Comparison of ENCODE assay signal across 15 cellular contexts in genomic region chr12:76863005-76863670, GRCh38. TPM values are rescaled to one million over a fixed set of nuclear protein-coding genes. Genes with fewer than 3 reads are reported as not detected.
A peak's percentile ranks its signal among the peaks of the same experiment; 100 is the strongest.
DNase-seq lines count a peak whose midpoint lies in the region; ATAC-seq and TF ChIP-seq lines count a peak whose summit lies in the region.
"Had no signal": no experiment of that assay in that cellular context is flagged by ENCODE, and none has a peak within 500 bp of the region (broad histone marks: within the 10 kb centered on the region; RNA-seq: fewer than 3 reads in every experiment).

No MANE protein-coding gene starts in this region.

- peaks cover 16% of the 10 kb centered on the region; the same call in 1 of the 2 replicates for H3K9me1 ChIP-seq in IMR-90 (ENCODE audit: insufficient read depth, low read length)

- peak overlapping the region; percentile 76 for H2BK120ac ChIP-seq in IMR-90 (ENCODE audit: low read depth, low read length)

- H3K27ac ChIP-seq in IMR-90 (ENCODE audit: insufficient read depth, low read length), result peak overlapping the region; percentile 86
- H3K27ac ChIP-seq in esophagus muscularis mucosa (replicated peaks in 1 of 4), result peak overlapping the region; percentile 49 to 77 (median 65)
- no peak overlapping the region for H3K27ac ChIP-seq in gastrocnemius medialis
- H3K27ac ChIP-seq: adrenal gland, heart right ventricle had no signal

- H3K14ac ChIP-seq in IMR-90 (replicated peaks; ENCODE audit: low read depth, low read length), result peak overlapping the region; percentile 61

- peak; percentile 79 for DNase-seq in AG09309 (ENCODE audit: low read depth)
- DNase-seq in IMR-90, result peak; percentile 96
- no peak for DNase-seq in esophagus muscularis mucosa (ENCODE audit: extremely low spot score)
- no peak for DNase-seq in gastrocnemius medialis
- no peak for DNase-seq in GM13977 (ENCODE audit: low spot score)
- DNase-seq: activated CD4-positive, alpha-beta T cell treated with anti-CD3 and anti-CD28 coated beads for 1 hour; activated T-cell treated with anti-CD3 and anti-CD28 coated beads, Interleukin-2, amount 50 U/mL, for 1 hour; adrenal gland; DMS53; heart right ventricle; left ventricle myocardium superior; NCI-H2171 treated with DMSO at 0.1 percent for 48 hours had no signal

- dilution Hi-C loops in IMR-90 (cut with HindIII; ENCODE audit: low sequenced_read_pairs, unreplicated experiment), result no loop called here

- no peak for TF ChIP-seq RAD21 in IMR-90 (IDR thresholded peaks at IDR 0.05; ENCODE audit: low read length)

- H3K27me3 ChIP-seq in IMR-90 (ENCODE audit: control insufficient read depth, insufficient read depth, low read length) (no peaks in the 10 kb centered on the region), esophagus muscularis mucosa (no peaks in the 10 kb centered on the region), gastrocnemius medialis (no peaks in the 10 kb centered on the region)
- H3K27me3 ChIP-seq: adrenal gland, heart right ventricle had no signal

- peaks cover 19 to 51% of the 10 kb centered on the region in 2 experiments for H3K79me1 ChIP-seq in IMR-90 (ENCODE audit: low read depth in 1 of 2, low read length in 2 of 2)

- H3K4me3 Mint-ChIP-seq in nephron, result peak overlapping the region in 2 of 3 experiments; percentile 69 to 83

- H3K27ac Mint-ChIP-seq in nephron, result peak overlapping the region; percentile 44 to 75 (median 45)

- peak overlapping the region; percentile 74 for H4K91ac ChIP-seq in IMR-90 (ENCODE audit: insufficient read depth, low read depth, low read length)

- in situ Hi-C loops in IMR-90 (cut with MboI; ENCODE audit: low sequenced_read_pairs) (no loop called here), gastrocnemius medialis (cut with MboI; ENCODE audit: low sequenced_read_pairs in 4 of 4) (no loop called here), GM13977 (cut with MboI; ENCODE audit: low pct_unique_long_range_greater_than_20kb, low sequenced_read_pairs, unreplicated experiment) (no loop called here)

- peak overlapping the region in 1 of 2 experiments; percentile 65; a peak in 2 of 4 replicates for H4K8ac ChIP-seq in IMR-90 (ENCODE audit: low read depth in 2 of 2, low read length in 2 of 2)

- peak overlapping the region; percentile 83 for H3K4ac ChIP-seq in IMR-90 (ENCODE audit: low read depth, low read length)

- H3K23ac ChIP-seq in IMR-90 (ENCODE audit: low read depth, low read length), result peak overlapping the region; percentile 72

- H3K4me2 ChIP-seq in IMR-90 (ENCODE audit: low read depth, low read length), result peak overlapping the region; percentile 21; the same call in 1 of the 2 replicates

- H3K36me3 ChIP-seq in IMR-90 (ENCODE audit: control insufficient read depth, insufficient read depth, low read length) (peaks cover 13% of the 10 kb centered on the region), esophagus muscularis mucosa (peaks cover 0 to 31% (median 11%) of the 10 kb centered on the region in 4 donors), gastrocnemius medialis (no peaks in the 10 kb centered on the region)
- H3K36me3 ChIP-seq: adrenal gland had no signal

- H2BK15ac ChIP-seq in IMR-90 (ENCODE audit: low read depth, low read length), result peak overlapping the region; percentile 75; the same call in 1 of the 3 replicates

- peaks cover 10% of the 10 kb centered on the region for H4K20me1 ChIP-seq in IMR-90 (ENCODE audit: insufficient read depth, low read length)

- no peak overlapping the region for H2AFZ ChIP-seq in IMR-90 (replicated peaks; ENCODE audit: low read length, poor library complexity)

- peak overlapping the region; percentile 43 for H4K5ac ChIP-seq in IMR-90 (ENCODE audit: low read depth, low read length)

- ATAC-seq in IMR-90 (ENCODE audit: low read depth), result peak; percentile 90
- no peak for ATAC-seq in GM21515 (IDR thresholded peaks at IDR 0.05; ENCODE audit: unreplicated experiment)
- no peak for ATAC-seq in HG03520 (IDR thresholded peaks at IDR 0.05; ENCODE audit: unreplicated experiment)
- no peak for ATAC-seq in gastrocnemius medialis
- ATAC-seq: left ventricle myocardium superior had no signal

- H3K4me1 ChIP-seq in IMR-90 (ENCODE audit: control insufficient read depth, insufficient read depth, low read length) (peaks cover 12% of the 10 kb centered on the region), esophagus muscularis mucosa (peaks cover 0 to 65% (median 62%) of the 10 kb centered on the region in 4 donors), gastrocnemius medialis (no peaks in the 10 kb centered on the region)
- H3K4me1 ChIP-seq: adrenal gland had no signal

- no peaks in the 10 kb centered on the region for H3K27me3 Mint-ChIP-seq in nephron (ENCODE audit: low read depth)

- no peak overlapping the region for H2AK9ac ChIP-seq in IMR-90 (replicated peaks; ENCODE audit: low read depth, low read length, poor library complexity)

- TF ChIP-seq EP300 in esophagus muscularis mucosa (IDR thresholded peaks at IDR 0.05), result no peak

- BruUV-seq in IMR-90 (replicated peaks; lab: Mats Ljungman, UMichigan), result no TSS peak

- POLR2A ChIA-PET in IMR-90 (lab: Charles Lee; ENCODE audit: unreplicated experiment), result interaction anchor here (0.6 kb wide), 1 partner anchor 9 kb away, joined by 3 read pairs; no protein-coding TSS in a partner anchor

- peaks cover 62% of the 10 kb centered on the region for H3K4me1 Mint-ChIP-seq in nephron

- no peaks in the 10 kb centered on the region for H3K9me3 Mint-ChIP-seq in nephron

- TF ChIP-seq POLR2A in IMR-90 (IDR thresholded peaks at IDR 0.05; ENCODE audit: low read depth, low read length) (no peak), esophagus muscularis mucosa (IDR thresholded peaks at IDR 0.05; ENCODE audit: low read depth) (no peak), gastrocnemius medialis (IDR thresholded peaks at IDR 0.05) (no peak)

- H3K56ac ChIP-seq in IMR-90 (ENCODE audit: extremely low read depth, insufficient read depth, low read length), result no peak overlapping the region

- H3K4me3 ChIP-seq in AG09309 (ENCODE audit: control insufficient read depth, low read depth, low read length), result no peak overlapping the region
- no peak overlapping the region for H3K4me3 ChIP-seq in IMR-90 (ENCODE audit: insufficient read depth, low read depth, low read length)
- H3K4me3 ChIP-seq in esophagus muscularis mucosa, result no peak overlapping the region
- no peak overlapping the region for H3K4me3 ChIP-seq in gastrocnemius medialis
- H3K4me3 ChIP-seq: adrenal gland, heart right ventricle had no signal

- H2BK20ac ChIP-seq in IMR-90 (ENCODE audit: low read depth, low read length), result peak overlapping the region; percentile 81

- peak overlapping the region; percentile 87 for H2AK5ac ChIP-seq in IMR-90 (ENCODE audit: low read depth, low read length)

- peaks cover 60% of the 10 kb centered on the region for H3K36me3 Mint-ChIP-seq in nephron (ENCODE audit: low read depth)

- intact Hi-C loops in IMR-90 (cut with micrococcal nuclease) (loop anchor here (1.0 to 5.0 kb wide), 2 partner anchors 16 to 149 kb away; partner anchors contain the start of gene CSRP2), esophagus muscularis mucosa (cut with DNase I) (no loop called here), gastrocnemius medialis (cut with DNase I; ENCODE audit: low total_unique reads) (no loop called here)

- 95% methylated on average over 10 of the region's 12 CpGs; no CpG with 5 or more reads in 1 of the 2 experiments for WGBS in IMR-90 (ENCODE audit: extremely low coverage in 2 of 2, insufficient read length in 1 of 2), 2 experiments
- 78% methylated on average over 12 of the region's 12 CpGs for WGBS in esophagus muscularis mucosa

- TF ChIP-seq CTCF in AG09309 (IDR thresholded peaks at IDR 0.05; ENCODE audit: control insufficient read depth, insufficient read depth, low read depth, low read length, missing control alignments), result no peak
- no peak for TF ChIP-seq CTCF in IMR-90 (conservative IDR thresholded peaks at IDR 0.05; ENCODE audit: low read depth, low read length)
- no peak for TF ChIP-seq CTCF in esophagus muscularis mucosa (IDR thresholded peaks at IDR 0.05)
- TF ChIP-seq CTCF in nephron (IDR thresholded peaks at IDR 0.05; ENCODE audit: unreplicated experiment in 3 of 3), result no peak
- no peak for TF ChIP-seq CTCF in gastrocnemius medialis (IDR thresholded peaks at IDR 0.05 in 4 of 5, conservative IDR thresholded peaks at IDR 0.05 in 1 of 5)
- TF ChIP-seq CTCF in GM13977 (IDR thresholded peaks at IDR 0.05; ENCODE audit: extremely low read depth, insufficient read depth, missing control alignments), result no peak

- H3K18ac ChIP-seq in IMR-90 (ENCODE audit: low read depth, low read length), result peak overlapping the region; percentile 72

- no peaks in the 10 kb centered on the region for H3K9me3 ChIP-seq in IMR-90 (ENCODE audit: control insufficient read depth, insufficient read depth, low read length)
- H3K9me3 ChIP-seq in esophagus muscularis mucosa, result no peaks in the 10 kb centered on the region
- H3K9me3 ChIP-seq in gastrocnemius medialis, result no peaks in the 10 kb centered on the region
- H3K9me3 ChIP-seq: adrenal gland, heart right ventricle had no signal

- H2BK5ac ChIP-seq in IMR-90 (ENCODE audit: low read depth, low read length, poor library complexity, severe bottlenecking), result peak overlapping the region; percentile 82

- no peak overlapping the region; the same call in 1 of the 2 replicates for H3K9ac ChIP-seq in IMR-90 (ENCODE audit: low read depth, low read length)

- CTCF ChIA-PET in IMR-90 (lab: Yijun Ruan, JAX), result interaction anchor here (0.9 to 1.2 kb wide), 2 partner anchors 17 to 147 kb away, joined by 3 to 4 read pairs; no protein-coding TSS in a partner anchor

TF ChIP-seq in IMR-90, 13 proteins besides CTCF, POLR2A, EP300 and RAD21 (continues in another document):
- no peak for TF ChIP-seq BHLHE40 (IDR thresholded peaks at IDR 0.05; ENCODE audit: low read depth, low read length)
- TF ChIP-seq MAZ (IDR thresholded peaks at IDR 0.05; ENCODE audit: borderline replicate concordance, low read depth, low read length), result no peak
- TF ChIP-seq NFE2L2 (IDR thresholded peaks at IDR 0.05; ENCODE audit: low read depth, low read length), result peak; percentile 28; the same call in 1 of the 2 replicates
- TF ChIP-seq MXI1 (IDR thresholded peaks at IDR 0.05; ENCODE audit: borderline replicate concordance, low read depth, low read length), result peak; percentile 89
- no peak for TF ChIP-seq RFX5 (IDR thresholded peaks at IDR 0.05; ENCODE audit: low read depth, low read length)
- TF ChIP-seq MAFK (IDR thresholded peaks at IDR 0.05; ENCODE audit: low read depth, low read length), result peak; percentile 22; the same call in 1 of the 2 replicates
- TF ChIP-seq RCOR1 (IDR thresholded peaks at IDR 0.05; ENCODE audit: insufficient replicate concordance, low read length), result no peak
- TF ChIP-seq FOS (IDR thresholded peaks at IDR 0.05; ENCODE audit: low read depth, low read length), result peak; percentile 33; the same call in 1 of the 2 replicates

RNA-seq across cellular contexts. Expression of gene CSRP2, which starts 15.7 kb away (rescaled TPM):
- 156 and 157 TPM in 2 replicates for total RNA-seq in IMR-90 (2012; rRNA removed)
- 160 and 179 TPM in 2 replicates for polyA plus RNA-seq in IMR-90 (2012; rRNA removed)
- polyA plus RNA-seq in IMR-90 (2012; cell fraction: cytosol; rRNA removed), result 69.1 and 124 TPM in 2 replicates
- 38.8 and 115 TPM in 2 replicates for polyA plus RNA-seq in IMR-90 (2012; cell fraction: nucleus; rRNA removed; ENCODE audit: low replicate concordance)
- total RNA-seq in esophagus muscularis mucosa, result 100 to 1,000 TPM in 1 of 4 donors, 10 to 100 TPM in 3; 46.1 to 129 (median 74.8) TPM
- 10 to 100 TPM in 3 of 4 donors, 1 to 10 TPM in 1; 6.9 to 24.2 (median 12.6) TPM for total RNA-seq in gastrocnemius medialis

Comparison
In these comparisons a context has a peak if more than half of its experiments do, and no peak if none do; other contexts are left out.
1. DNase-seq: peak in AG09309 (single experiment) and IMR-90 (single experiment); none in esophagus muscularis mucosa (single experiment), gastrocnemius medialis (0 of 2) and GM13977 (single experiment).
2. H3K27ac ChIP-seq: peak in IMR-90 (single experiment) and esophagus muscularis mucosa (4 of 4); none in gastrocnemius medialis (0 of 4).